In the genomic region with DNA sequence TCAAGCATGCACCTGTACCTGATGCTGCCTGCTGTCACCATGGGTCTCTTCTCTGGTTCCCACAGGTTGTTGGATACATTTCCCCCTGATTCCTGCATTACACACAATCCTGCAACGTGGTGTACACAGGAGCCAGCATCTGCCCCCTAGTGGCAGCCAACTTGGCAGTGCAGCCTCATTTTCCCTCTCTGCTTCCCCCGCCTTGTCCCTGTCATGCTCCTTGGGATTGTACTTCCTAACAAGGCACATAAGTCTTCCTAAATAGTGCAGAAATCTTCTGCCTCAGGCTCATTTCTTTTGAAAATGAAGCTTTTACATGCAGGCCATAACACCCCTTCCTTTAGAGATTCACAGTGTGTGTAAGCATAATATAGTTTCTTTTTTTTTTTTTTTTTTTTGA, we compare ENCODE assay signal across 8 cellular contexts.
DNase-seq lines count a peak whose midpoint lies in the region; ATAC-seq, FAIRE-seq and TF ChIP-seq lines count a peak whose summit lies in the region.

No MANE protein-coding gene starts in this region.

- no peaks in the 10 kb centered on the region for H4K20me1 ChIP-seq in SK-N-SH (ENCODE audit: insufficient read depth)

- no peak overlapping the region for H3K4me2 ChIP-seq in SK-N-SH

- H2AFZ ChIP-seq in SK-N-SH (ENCODE audit: low read depth), result no peak overlapping the region

- H3K36me3 ChIP-seq in SK-N-SH (replicated peaks in 1 of 2; ENCODE audit: control insufficient read depth in 1 of 2, insufficient read depth in 2 of 2, low read length in 1 of 2), result no peaks in the 10 kb centered on the region
- H3K36me3 ChIP-seq in bronchial epithelial cell (ENCODE audit: control insufficient read depth, insufficient read depth, low read length), result no peaks in the 10 kb centered on the region
- no peaks in the 10 kb centered on the region for H3K36me3 ChIP-seq in right atrium auricular region
- H3K36me3 ChIP-seq in spleen, result no peaks in the 10 kb centered on the region

- no peak overlapping the region for H3K27ac Mint-ChIP-seq in neural crest cell (ENCODE audit: unreplicated experiment)

- POLR2A ChIA-PET in SK-N-SH (lab: Yijun Ruan, JAX), result no interaction called here

- DNase-seq in SK-N-SH (peak; percentile 73), LNCaP clone FGC (ENCODE audit: low read depth) (no peak), bronchial epithelial cell (ENCODE audit: low read depth) (peak; percentile 48), neural crest cell (ENCODE audit: low read depth, low spot score) (peak; percentile 39), right atrium auricular region (ENCODE audit: low spot score) (no peak), spleen (no peak)

- TF ChIP-seq RAD21 in SK-N-SH (IDR thresholded peaks at IDR 0.05; ENCODE audit: low read length), result peak; percentile 61

- peaks cover 4% of the 10 kb centered on the region for H3K9me3 Mint-ChIP-seq in neural crest cell

- H3K9me3 ChIP-seq in SK-N-SH (no peaks in the 10 kb centered on the region), right atrium auricular region (no peaks in the 10 kb centered on the region), spleen (no peaks in the 10 kb centered on the region)

- H3K4me1 ChIP-seq in SK-N-SH (ENCODE audit: control insufficient read depth in 1 of 2, insufficient read depth in 2 of 2, low read depth in 1 of 2, low read length in 1 of 2) (no peaks in the 10 kb centered on the region), right atrium auricular region (peaks cover 0 to 4% of the 10 kb centered on the region in 2 donors), spleen (no peaks in the 10 kb centered on the region)

- no peak overlapping the region for H3K4me3 Mint-ChIP-seq in neural crest cell

- no peaks in the 10 kb centered on the region for H3F3A ChIP-seq in SK-N-SH (replicated peaks; ENCODE audit: insufficient read depth)

- CTCF ChIA-PET in SK-N-SH (lab: Yijun Ruan, JAX), result interaction anchor here (0.6 to 3.0 kb wide), 25 partner anchors 9 to 1496 kb away, joined by 3 to 17 read pairs (median 3); no protein-coding TSS in a partner anchor

- no peak for ATAC-seq in SK-N-SH treated with all-trans-retinoic acid at 6 μM for 48 hours
- peak; percentile 87 for ATAC-seq in GM21526 (IDR thresholded peaks at IDR 0.05; ENCODE audit: low FRiP score, unreplicated experiment)

- intact Hi-C loops in spleen (cut with DNase I; ENCODE audit: low total_unique reads), result no loop called here

- H3K36me3 Mint-ChIP-seq in neural crest cell (ENCODE audit: low read depth), result no peaks in the 10 kb centered on the region

- H3K4me3 ChIP-seq in SK-N-SH (ENCODE audit: low read depth in 2 of 2, low read length in 1 of 2) (peak overlapping the region in 1 of 2 experiments; percentile 32; a peak in 1 of 4 replicates), LNCaP clone FGC (ENCODE audit: low read depth, low read length) (no peak overlapping the region), bronchial epithelial cell (ENCODE audit: low read depth, low read length) (no peak overlapping the region), right atrium auricular region (no peak overlapping the region), spleen (no peak overlapping the region)

- WGBS in SK-N-SH (ENCODE audit: low lambda C conversion rate), result 24% methylated on average over 2 of the region's 2 CpGs
- WGBS in spleen, 5 donors, result 24 to 43% (median 35%) methylated on average over 2 of the region's 2 CpGs

- TF ChIP-seq CTCF in SK-N-SH (IDR thresholded peaks at IDR 0.05) (peak; percentile 30; the same call in 1 of the 2 replicates), LNCaP clone FGC (IDR thresholded peaks at IDR 0.05; ENCODE audit: control insufficient read depth, extremely low read depth, insufficient read depth) (peak; percentile 53), bronchial epithelial cell (IDR thresholded peaks at IDR 0.05; ENCODE audit: insufficient read depth, low read length, severe bottlenecking) (peak; percentile 92), neural crest cell (conservative IDR thresholded peaks at IDR 0.05) (peak; percentile 67), right atrium auricular region (IDR thresholded peaks at IDR 0.05) (peak in 1 of 2 donors; percentile 35), spleen (IDR thresholded peaks at IDR 0.05 in 8 of 11, conservative IDR thresholded peaks at IDR 0.05 in 3 of 11) (peak in 2 of 11 experiments; percentile 17 to 21)

- no peaks in the 10 kb centered on the region for H3K79me2 ChIP-seq in SK-N-SH (ENCODE audit: insufficient read depth)

- no peak overlapping the region for H3K9ac ChIP-seq in SK-N-SH

- TF ChIP-seq EP300 in SK-N-SH (IDR thresholded peaks at IDR 0.05; ENCODE audit: borderline replicate concordance in 1 of 2, low read depth in 1 of 2, low read length in 1 of 2), result no peak

- H3K27ac ChIP-seq in SK-N-SH (ENCODE audit: low read depth in 2 of 2, low read length in 1 of 2) (no peak overlapping the region), right atrium auricular region (no peak overlapping the region), spleen (no peak overlapping the region)

- no peak for FAIRE-seq in bronchial epithelial cell (lab: Jason Lieb, UNC)

- no peak for TF ChIP-seq POLR2A in spleen (IDR thresholded peaks at IDR 0.05)

- H3K4me1 Mint-ChIP-seq in neural crest cell, result no peaks in the 10 kb centered on the region

- no peaks in the 10 kb centered on the region for H3K27me3 ChIP-seq in SK-N-SH (ENCODE audit: insufficient read depth)
- H3K27me3 ChIP-seq in bronchial epithelial cell (ENCODE audit: control insufficient read depth, insufficient read depth, low read length), result no peaks in the 10 kb centered on the region
- no peaks in the 10 kb centered on the region for H3K27me3 ChIP-seq in right atrium auricular region
- H3K27me3 ChIP-seq in spleen (replicated peaks in 1 of 7), result peaks cover 0 to 23% (median 0%) of the 10 kb centered on the region in 7 donors

- H3K9me2 ChIP-seq in SK-N-SH, result no peaks in the 10 kb centered on the region

- peaks cover 11% of the 10 kb centered on the region for H3K27me3 Mint-ChIP-seq in neural crest cell (ENCODE audit: low read depth)

TF ChIP-seq in SK-N-SH, 30 proteins besides CTCF, POLR2A, EP300 and RAD21:
- TF ChIP-seq, protein P1, sequence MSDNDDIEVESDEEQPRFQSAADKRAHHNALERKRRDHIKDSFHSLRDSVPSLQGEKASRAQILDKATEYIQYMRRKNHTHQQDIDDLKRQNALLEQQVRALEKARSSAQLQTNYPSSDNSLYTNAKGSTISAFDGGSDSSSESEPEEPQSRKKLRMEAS (IDR thresholded peaks at IDR 0.05; ENCODE audit: low read depth), result no peak
- TF ChIP-seq SMC3 (IDR thresholded peaks at IDR 0.05; ENCODE audit: low read depth, low read length), result peak; percentile 63; the same call in 1 of the 2 replicates

TF ChIP-seq in SK-N-SH treated with all-trans-retinoic acid at 6 μM for 48 hours, 23 proteins besides CTCF, POLR2A, EP300 and RAD21 (continues in another document):
- TF ChIP-seq ZNF565 (CRISPR knock-in tag; conservative IDR thresholded peaks at IDR 0.05; ENCODE audit: low read depth), result no peak
- no peak for TF ChIP-seq RARB (CRISPR knock-in tag; IDR thresholded peaks at IDR 0.05)
- TF ChIP-seq, protein P2, sequence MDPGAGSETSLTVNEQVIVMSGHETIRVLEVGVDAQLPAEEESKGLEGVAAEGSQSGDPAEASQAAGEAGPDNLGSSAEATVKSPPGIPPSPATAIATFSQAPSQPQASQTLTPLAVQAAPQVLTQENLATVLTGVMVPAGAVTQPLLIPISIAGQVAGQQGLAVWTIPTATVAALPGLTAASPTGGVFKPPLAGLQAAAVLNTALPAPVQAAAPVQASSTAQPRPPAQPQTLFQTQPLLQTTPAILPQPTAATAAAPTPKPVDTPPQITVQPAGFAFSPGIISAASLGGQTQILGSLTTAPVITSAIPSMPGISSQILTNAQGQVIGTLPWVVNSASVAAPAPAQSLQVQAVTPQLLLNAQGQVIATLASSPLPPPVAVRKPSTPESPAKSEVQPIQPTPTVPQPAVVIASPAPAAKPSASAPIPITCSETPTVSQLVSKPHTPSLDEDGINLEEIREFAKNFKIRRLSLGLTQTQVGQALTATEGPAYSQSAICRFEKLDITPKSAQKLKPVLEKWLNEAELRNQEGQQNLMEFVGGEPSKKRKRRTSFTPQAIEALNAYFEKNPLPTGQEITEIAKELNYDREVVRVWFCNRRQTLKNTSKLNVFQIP (CRISPR knock-in tag; IDR thresholded peaks at IDR 0.05; ENCODE audit: borderline replicate concordance, low read depth), result no peak
- TF ChIP-seq PPARA (CRISPR knock-in tag; IDR thresholded peaks at IDR 0.05; ENCODE audit: borderline replicate concordance), result no peak
- TF ChIP-seq, protein P3, sequence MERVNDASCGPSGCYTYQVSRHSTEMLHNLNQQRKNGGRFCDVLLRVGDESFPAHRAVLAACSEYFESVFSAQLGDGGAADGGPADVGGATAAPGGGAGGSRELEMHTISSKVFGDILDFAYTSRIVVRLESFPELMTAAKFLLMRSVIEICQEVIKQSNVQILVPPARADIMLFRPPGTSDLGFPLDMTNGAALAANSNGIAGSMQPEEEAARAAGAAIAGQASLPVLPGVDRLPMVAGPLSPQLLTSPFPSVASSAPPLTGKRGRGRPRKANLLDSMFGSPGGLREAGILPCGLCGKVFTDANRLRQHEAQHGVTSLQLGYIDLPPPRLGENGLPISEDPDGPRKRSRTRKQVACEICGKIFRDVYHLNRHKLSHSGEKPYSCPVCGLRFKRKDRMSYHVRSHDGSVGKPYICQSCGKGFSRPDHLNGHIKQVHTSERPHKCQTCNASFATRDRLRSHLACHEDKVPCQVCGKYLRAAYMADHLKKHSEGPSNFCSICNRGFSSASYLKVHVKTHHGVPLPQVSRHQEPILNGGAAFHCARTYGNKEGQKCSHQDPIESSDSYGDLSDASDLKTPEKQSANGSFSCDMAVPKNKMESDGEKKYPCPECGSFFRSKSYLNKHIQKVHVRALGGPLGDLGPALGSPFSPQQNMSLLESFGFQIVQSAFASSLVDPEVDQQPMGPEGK (CRISPR knock-in tag; IDR thresholded peaks at IDR 0.05; ENCODE audit: borderline replicate concordance), result no peak
- TF ChIP-seq ISL1 (CRISPR knock-in tag; IDR thresholded peaks at IDR 0.05), result no peak
- TF ChIP-seq SNAI2 (CRISPR knock-in tag; IDR thresholded peaks at IDR 0.05), result no peak
- TF ChIP-seq ZC3H10 (CRISPR knock-in tag; IDR thresholded peaks at IDR 0.05), result no peak
- TF ChIP-seq TOX (CRISPR knock-in tag; IDR thresholded peaks at IDR 0.05; ENCODE audit: borderline replicate concordance), result no peak
- TF ChIP-seq ZNF70 (CRISPR knock-in tag; IDR thresholded peaks at IDR 0.05), result no peak
- TF ChIP-seq ZFP30 (CRISPR knock-in tag; IDR thresholded peaks at IDR 0.05), result no peak
- no peak for TF ChIP-seq ZNF8 (CRISPR knock-in tag; IDR thresholded peaks at IDR 0.05)
- no peak for TF ChIP-seq ARNTL (CRISPR knock-in tag; IDR thresholded peaks at IDR 0.05; ENCODE audit: borderline replicate concordance, low read depth)
- no peak for TF ChIP-seq GLIS3 (CRISPR knock-in tag; IDR thresholded peaks at IDR 0.05)

Comparison
In these comparisons a context has a peak if more than half of its experiments do, and no peak if none do; other contexts are left out.
1. DNase-seq: peak in SK-N-SH (single experiment), bronchial epithelial cell (single experiment) and neural crest cell (single experiment); none in LNCaP clone FGC (single experiment), right atrium auricular region (single experiment) and spleen (single experiment).